23 cellular contexts compared by ENCODE assay signal in the genomic region with DNA sequence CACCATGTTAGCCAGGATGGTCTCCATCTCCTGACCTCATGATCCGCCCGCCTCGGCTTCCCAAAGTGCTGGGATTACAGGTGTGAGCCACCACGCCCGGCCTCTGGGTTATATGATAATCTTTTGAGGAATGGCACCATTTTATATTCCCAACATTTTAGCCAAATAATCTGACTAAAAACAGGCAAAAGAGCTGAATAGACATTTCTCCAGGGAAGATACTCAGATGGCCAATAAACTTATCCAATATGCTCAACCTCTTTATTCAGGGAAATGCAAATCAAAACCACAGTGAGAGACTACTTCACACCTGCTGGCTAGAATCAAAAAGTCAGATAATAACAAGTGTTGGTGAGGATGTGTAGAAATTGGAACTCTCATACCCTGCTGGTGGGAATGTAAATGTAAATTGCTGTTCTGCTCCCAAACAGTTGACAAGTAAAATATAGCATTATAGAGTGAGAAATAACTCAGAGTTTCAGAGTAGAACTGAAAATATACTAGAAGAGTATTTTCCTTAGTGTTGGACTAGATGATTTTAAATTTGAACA.
DNase-seq lines count a peak whose midpoint lies in the region; ATAC-seq and TF ChIP-seq lines count a peak whose summit lies in the region.
"Had no signal": no experiment of that assay in that cellular context is flagged by ENCODE, and none has a peak within 500 bp of the region (broad histone marks: within the 10 kb centered on the region; RNA-seq: fewer than 3 reads in every experiment).

No MANE protein-coding gene starts in this region.

- TF ChIP-seq POLR2A in IMR-90 (IDR thresholded peaks at IDR 0.05; ENCODE audit: low read depth, low read length), result no peak

- H3K9me3 Mint-ChIP-seq in endothelial cell (ENCODE audit: unreplicated experiment) (no peaks in the 10 kb centered on the region), type B pancreatic cell (peaks cover 7% of the 10 kb centered on the region)

- H3K9me1 ChIP-seq in IMR-90 (ENCODE audit: insufficient read depth, low read length), result no peaks in the 10 kb centered on the region; the same call in 1 of the 2 replicates

- no peak overlapping the region for H3K56ac ChIP-seq in IMR-90 (ENCODE audit: extremely low read depth, insufficient read depth, low read length)

- ATAC-seq in SK-N-SH treated with all-trans-retinoic acid at 6 μM for 48 hours (no peak), IMR-90 (ENCODE audit: low read depth) (no peak)
- ATAC-seq: Panc1 had no signal

- peak overlapping the region; percentile 26 for H3K4me3 Mint-ChIP-seq in endothelial cell (ENCODE audit: unreplicated experiment)
- no peak overlapping the region for H3K4me3 Mint-ChIP-seq in type B pancreatic cell
- H3K4me3 Mint-ChIP-seq: CD14-positive monocyte had no signal

- H4K5ac ChIP-seq in IMR-90 (ENCODE audit: low read depth, low read length), result no peak overlapping the region

- peaks cover 13% of the 10 kb centered on the region for H3K4me1 Mint-ChIP-seq in endothelial cell (ENCODE audit: unreplicated experiment)
- H3K4me1 Mint-ChIP-seq in type B pancreatic cell (ENCODE audit: unreplicated experiment), result peaks cover 14% of the 10 kb centered on the region

- H3K9ac ChIP-seq in SK-N-SH, result no peak overlapping the region
- no peak overlapping the region for H3K9ac ChIP-seq in IMR-90 (ENCODE audit: low read depth, low read length)
- H3K9ac ChIP-seq: KMS-11 had no signal

- H3K4me2 ChIP-seq in SK-N-SH (no peak overlapping the region), IMR-90 (ENCODE audit: low read depth, low read length) (no peak overlapping the region)
- H3K4me2 ChIP-seq: KMS-11 had no signal

- no peak overlapping the region for H2BK120ac ChIP-seq in IMR-90 (ENCODE audit: low read depth, low read length)

- no peak overlapping the region for H3K18ac ChIP-seq in IMR-90 (ENCODE audit: low read depth, low read length)

- POLR2A ChIA-PET in SK-N-SH (lab: Yijun Ruan, JAX), result no interaction called here
- POLR2A ChIA-PET in IMR-90 (lab: Charles Lee; ENCODE audit: unreplicated experiment), result no interaction called here

- TF ChIP-seq EP300 in SK-N-SH (IDR thresholded peaks at IDR 0.05; ENCODE audit: borderline replicate concordance in 1 of 2, low read depth in 1 of 2, low read length in 1 of 2), result no peak

- H3K4me3 ChIP-seq in SK-N-SH (ENCODE audit: low read depth in 2 of 2, low read length in 1 of 2) (no peak overlapping the region), IMR-90 (ENCODE audit: insufficient read depth, low read depth, low read length) (no peak overlapping the region), tibial artery (no peak overlapping the region)

- H3K9me3 ChIP-seq in SK-N-SH, result no peaks in the 10 kb centered on the region
- no peaks in the 10 kb centered on the region for H3K9me3 ChIP-seq in IMR-90 (ENCODE audit: control insufficient read depth, insufficient read depth, low read length)
- H3K9me3 ChIP-seq in tibial artery, result no peaks in the 10 kb centered on the region

- H2BK20ac ChIP-seq in IMR-90 (ENCODE audit: low read depth, low read length), result no peak overlapping the region

- peaks cover 11% of the 10 kb centered on the region for H4K20me1 ChIP-seq in SK-N-SH (ENCODE audit: insufficient read depth)
- H4K20me1 ChIP-seq in IMR-90 (ENCODE audit: insufficient read depth, low read length), result peaks cover 6% of the 10 kb centered on the region; the same call in 1 of the 2 replicates

- peaks cover 6% of the 10 kb centered on the region for H3K27me3 Mint-ChIP-seq in endothelial cell (ENCODE audit: unreplicated experiment)
- H3K27me3 Mint-ChIP-seq in type B pancreatic cell, result no peaks in the 10 kb centered on the region

- CTCF ChIA-PET in SK-N-SH (lab: Yijun Ruan, JAX), result interaction anchor here (0.6 to 3.6 kb wide), 3 partner anchors 9 to 136 kb away, joined by 4 to 17 read pairs (median 4); no protein-coding TSS in a partner anchor
- CTCF ChIA-PET in IMR-90 (lab: Yijun Ruan, JAX), result interaction anchor here (1.0 to 1.2 kb wide), 2 partner anchors 148 to 290 kb away, joined by 3 to 9 read pairs; no protein-coding TSS in a partner anchor

- H3K4me1 ChIP-seq in SK-N-SH (ENCODE audit: control insufficient read depth in 1 of 2, insufficient read depth in 2 of 2, low read depth in 1 of 2, low read length in 1 of 2) (no peaks in the 10 kb centered on the region; a peak in 1 of 4 replicates), IMR-90 (ENCODE audit: control insufficient read depth, insufficient read depth, low read length) (peaks cover 4% of the 10 kb centered on the region; the same call in 1 of the 2 replicates), tibial artery (no peaks in the 10 kb centered on the region)

- no peak for DNase-seq in SK-N-SH
- DNase-seq in IMR-90, result no peak
- DNase-seq in endothelial cell (ENCODE audit: low spot score), result no peak
- DNase-seq in type B pancreatic cell (ENCODE audit: extremely low spot score, unreplicated experiment), result no peak
- no peak for DNase-seq in amygdala (lab: John Stamatoyannopoulos, UW)
- no peak for DNase-seq in NCI-H2227 (lab: John Stamatoyannopoulos, UW; ENCODE audit: unreplicated experiment)
- DNase-seq in tibial artery, result no peak
- DNase-seq: GDM1; H7; NCI-H1105; NCI-H146; NCI-H2029; NCI-H226; NCI-H510A treated with DMSO at 0.1 percent for 48 hours; NCI-H748 treated with DMSO at 0.1 percent for 48 hours; NK-92 treated with Interleukin-12 subunit alpha and Interleukin-12 subunit beta, amount 100 ng/mL, for 24 hours; SIG-M5 had no signal

- H3K36me3 Mint-ChIP-seq in endothelial cell (ENCODE audit: low read depth, unreplicated experiment) (peaks cover 28% of the 10 kb centered on the region), type B pancreatic cell (peaks cover 21% of the 10 kb centered on the region)

- H3K27ac Mint-ChIP-seq in endothelial cell (ENCODE audit: unreplicated experiment) (no peak overlapping the region), type B pancreatic cell (no peak overlapping the region)

- no peak overlapping the region for H4K91ac ChIP-seq in IMR-90 (ENCODE audit: insufficient read depth, low read depth, low read length)

- no peak overlapping the region for H3K4ac ChIP-seq in IMR-90 (ENCODE audit: low read depth, low read length)

- H3K27ac ChIP-seq in SK-N-SH (ENCODE audit: low read depth in 2 of 2, low read length in 1 of 2) (no peak overlapping the region), IMR-90 (ENCODE audit: insufficient read depth, low read length) (no peak overlapping the region), tibial artery (no peak overlapping the region)
- H3K27ac ChIP-seq: 22Rv1, HL-60, KMS-11 had no signal

- dilution Hi-C loops in IMR-90 (cut with HindIII; ENCODE audit: low sequenced_read_pairs, unreplicated experiment), result no loop called here

- no peak overlapping the region for H2BK5ac ChIP-seq in IMR-90 (ENCODE audit: low read depth, low read length, poor library complexity, severe bottlenecking)

- H3F3A ChIP-seq in SK-N-SH (replicated peaks; ENCODE audit: insufficient read depth), result no peaks in the 10 kb centered on the region

- in situ Hi-C loops in IMR-90 (cut with MboI; ENCODE audit: low sequenced_read_pairs), result no loop called here

- H4K8ac ChIP-seq in IMR-90 (ENCODE audit: low read depth in 2 of 2, low read length in 2 of 2), result no peak overlapping the region

- H2AK5ac ChIP-seq in IMR-90 (ENCODE audit: low read depth, low read length), result no peak overlapping the region

- WGBS in SK-N-SH (ENCODE audit: low lambda C conversion rate), result 95% methylated on average over 5 of the region's 5 CpGs
- WGBS in IMR-90 (ENCODE audit: extremely low coverage in 2 of 2, insufficient read length in 1 of 2), 2 experiments, result no CpG with 5 or more reads among the region's 5 CpGs

- no peak overlapping the region for H3K14ac ChIP-seq in IMR-90 (replicated peaks; ENCODE audit: low read depth, low read length)

- H3K79me1 ChIP-seq in IMR-90 (ENCODE audit: low read depth in 1 of 2, low read length in 2 of 2), result peaks cover 21 to 31% of the 10 kb centered on the region in 2 experiments

- H3K79me2 ChIP-seq in SK-N-SH (ENCODE audit: insufficient read depth), result peaks cover 66% of the 10 kb centered on the region

- no peaks in the 10 kb centered on the region for H3K36me3 ChIP-seq in SK-N-SH (replicated peaks in 1 of 2; ENCODE audit: control insufficient read depth in 1 of 2, insufficient read depth in 2 of 2, low read length in 1 of 2)
- H3K36me3 ChIP-seq in IMR-90 (ENCODE audit: control insufficient read depth, insufficient read depth, low read length), result no peaks in the 10 kb centered on the region
- H3K36me3 ChIP-seq in tibial artery, result no peaks in the 10 kb centered on the region

- intact Hi-C loops in IMR-90 (cut with micrococcal nuclease) (no loop called here), tibial artery (cut with DNase I; ENCODE audit: low total_unique reads) (no loop called here)

- no peak overlapping the region for H2BK15ac ChIP-seq in IMR-90 (ENCODE audit: low read depth, low read length)

- TF ChIP-seq CTCF in SK-N-SH (IDR thresholded peaks at IDR 0.05), result 0 out of 2 replicates have a peak, but pooled peaks have one; percentile 14
- 0 out of 2 replicates have a peak, but pooled peaks have one; percentile 6 for TF ChIP-seq CTCF in IMR-90 (conservative IDR thresholded peaks at IDR 0.05; ENCODE audit: low read depth, low read length)
- no peak for TF ChIP-seq CTCF in endothelial cell (IDR thresholded peaks at IDR 0.05; ENCODE audit: unreplicated experiment)
- TF ChIP-seq CTCF in type B pancreatic cell (conservative IDR thresholded peaks at IDR 0.05), result peak; percentile 41
- no peak for TF ChIP-seq CTCF in tibial artery (IDR thresholded peaks at IDR 0.05)

- no TSS peak for BruUV-seq in IMR-90 (replicated peaks; lab: Mats Ljungman, UMichigan)

- H3K9me2 ChIP-seq in SK-N-SH, result no peaks in the 10 kb centered on the region

- TF ChIP-seq RAD21 in SK-N-SH (IDR thresholded peaks at IDR 0.05; ENCODE audit: low read length), result no peak
- no peak for TF ChIP-seq RAD21 in IMR-90 (IDR thresholded peaks at IDR 0.05; ENCODE audit: low read length)

- H2AFZ ChIP-seq in SK-N-SH (ENCODE audit: low read depth), result no peak overlapping the region
- no peak overlapping the region for H2AFZ ChIP-seq in IMR-90 (replicated peaks; ENCODE audit: low read length, poor library complexity)

- H3K23ac ChIP-seq in IMR-90 (ENCODE audit: low read depth, low read length), result no peak overlapping the region

- H3K27me3 ChIP-seq in SK-N-SH (ENCODE audit: insufficient read depth) (no peaks in the 10 kb centered on the region), IMR-90 (ENCODE audit: control insufficient read depth, insufficient read depth, low read length) (no peaks in the 10 kb centered on the region), tibial artery (no peaks in the 10 kb centered on the region)

- no peak overlapping the region for H2AK9ac ChIP-seq in IMR-90 (replicated peaks; ENCODE audit: low read depth, low read length, poor library complexity)

TF ChIP-seq in SK-N-SH, 30 proteins besides CTCF, POLR2A, EP300 and RAD21 (continues in another document):
- TF ChIP-seq RCOR1 (IDR thresholded peaks at IDR 0.05; ENCODE audit: low read length), result no peak

TF ChIP-seq in IMR-90, 13 proteins besides CTCF, POLR2A, EP300 and RAD21:
- TF ChIP-seq MAFK (IDR thresholded peaks at IDR 0.05; ENCODE audit: low read depth, low read length) (peak; percentile 66), BHLHE40 (IDR thresholded peaks at IDR 0.05; ENCODE audit: low read depth, low read length) (no peak)

Comparison
In these comparisons a context has a peak if more than half of its experiments do, and no peak if none do; other contexts are left out.
1. CTCF ChIP-seq: peak in SK-N-SH (single experiment), IMR-90 (single experiment) and type B pancreatic cell (single experiment); none in endothelial cell (single experiment) and tibial artery (0 of 2).